In the genomic region with DNA sequence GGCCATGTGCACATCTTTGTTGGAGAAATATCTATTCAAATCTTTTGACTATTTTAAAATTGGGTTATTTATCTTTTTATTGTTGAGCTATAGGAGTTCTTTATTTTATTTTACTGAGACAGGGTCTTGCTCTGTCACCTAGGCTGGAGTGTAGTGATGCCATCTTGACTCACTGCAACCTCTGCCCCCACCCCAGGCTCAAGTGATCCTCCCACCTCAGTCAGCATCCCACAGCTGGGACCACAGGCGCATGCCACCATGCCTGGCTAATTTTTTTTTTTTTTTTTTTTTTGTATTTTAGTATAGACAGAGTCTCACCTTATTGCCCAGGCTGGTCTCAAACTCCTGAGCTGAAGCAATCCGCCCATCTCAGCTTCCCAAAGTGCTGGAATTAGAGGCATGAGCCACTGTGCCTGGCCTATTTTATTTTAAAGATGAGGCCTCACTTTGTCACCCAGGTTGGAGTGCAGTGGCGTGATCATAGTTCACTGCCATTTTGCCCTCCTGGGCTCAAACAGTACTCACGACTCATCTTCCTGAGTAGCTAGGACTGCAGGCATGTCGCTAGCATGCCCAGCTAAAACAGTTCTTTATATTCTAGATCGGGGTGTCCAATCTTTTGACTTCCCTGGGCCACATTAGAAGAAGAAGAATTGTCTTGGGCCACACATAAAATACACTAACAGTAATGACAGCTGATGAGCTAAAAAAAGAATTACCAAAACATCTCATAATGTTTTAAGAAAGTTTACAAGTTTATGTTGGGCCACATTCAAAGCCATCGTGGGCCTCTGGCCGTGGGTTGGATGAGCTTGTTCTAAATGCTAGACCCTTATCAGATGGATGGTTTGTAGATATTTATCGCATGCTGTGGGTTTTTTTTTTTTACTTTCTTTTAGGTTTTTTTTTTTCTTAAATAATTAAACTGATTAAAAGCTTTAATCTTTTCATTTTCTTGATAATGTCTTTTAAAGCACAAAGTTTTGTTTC, we compare ENCODE assay signal across 10 cellular contexts. TPM values are rescaled to one million over a fixed set of nuclear protein-coding genes. Genes with fewer than 3 reads are reported as not detected.
A peak's percentile ranks its signal among the peaks of the same experiment; 100 is the strongest.
DNase-seq lines count a peak whose midpoint lies in the region; FAIRE-seq and TF ChIP-seq lines count a peak whose summit lies in the region.
"Had no signal": no experiment of that assay in that cellular context is flagged by ENCODE, and none has a peak within 500 bp of the region (broad histone marks: within the 10 kb centered on the region; RNA-seq: fewer than 3 reads in every experiment).

No MANE protein-coding gene starts in this region.

- H4K20me1 ChIP-seq in mammary epithelial cell (ENCODE audit: insufficient read depth, low read length) = no peaks in the 10 kb centered on the region

- peak overlapping the region; percentile 69 for H2AFZ ChIP-seq in mammary epithelial cell (ENCODE audit: low read depth, low read length)

- intact Hi-C loops in mammary epithelial cell (cut with micrococcal nuclease) = no loop called here

- no peak overlapping the region for H3K4me3 Mint-ChIP-seq in nephron progenitor cell

- H3K4me3 ChIP-seq in mammary epithelial cell (replicated peaks in 1 of 3; ENCODE audit: insufficient read depth in 1 of 3, low read depth in 2 of 3, low read length in 3 of 3) (no peak overlapping the region), suprapubic skin (no peak overlapping the region)
- H3K4me3 ChIP-seq: body of pancreas had no signal

- H3K27me3 Mint-ChIP-seq in nephron progenitor cell (ENCODE audit: low read depth, poor library complexity) = no peaks in the 10 kb centered on the region

- H3K4me2 ChIP-seq in mammary epithelial cell (ENCODE audit: insufficient read depth, low read depth, low read length) = peak overlapping the region; percentile 60

- TSS peak; percentile 33 for BruUV-seq in mammary epithelial cell (replicated peaks; lab: Mats Ljungman, UMichigan)

- peaks cover 95% of the 10 kb centered on the region for H3K79me2 ChIP-seq in mammary epithelial cell (ENCODE audit: insufficient read depth, low read length)

- DNase-seq in Caki2 (ENCODE audit: low read depth) = peak; percentile 16
- peak; percentile 66 for DNase-seq in RCC 7860 (ENCODE audit: low spot score)
- DNase-seq in mammary epithelial cell = peak; percentile 52
- no peak for DNase-seq in nephron progenitor cell
- DNase-seq in dedifferentiated amniotic fluid mesenchymal stem cell (ENCODE audit: extremely low spot score) = no peak
- DNase-seq in NCI-H1694 treated with DMSO at 0.1 percent for 48 hours (lab: John Stamatoyannopoulos, UW) = no peak
- no peak for DNase-seq in suprapubic skin (ENCODE audit: low spot score in 2 of 2)
- DNase-seq in ureter (ENCODE audit: low spot score) = no peak
- DNase-seq: body of pancreas, NCI-H2107 had no signal

- peaks cover 10% of the 10 kb centered on the region for H3K36me3 Mint-ChIP-seq in nephron progenitor cell (ENCODE audit: low read depth)

- H3K4me1 ChIP-seq in mammary epithelial cell (ENCODE audit: insufficient read depth, low read length) = peaks cover 17% of the 10 kb centered on the region
- peaks cover 19% of the 10 kb centered on the region for H3K4me1 ChIP-seq in suprapubic skin

- H3K4me1 Mint-ChIP-seq in nephron progenitor cell = peaks cover 35% of the 10 kb centered on the region

- H3K27me3 ChIP-seq in mammary epithelial cell (ENCODE audit: insufficient read depth, low read length) = no peaks in the 10 kb centered on the region
- no peaks in the 10 kb centered on the region for H3K27me3 ChIP-seq in suprapubic skin
- H3K27me3 ChIP-seq: body of pancreas had no signal

- H3K9me3 Mint-ChIP-seq in nephron progenitor cell = peaks cover 3% of the 10 kb centered on the region

- TF ChIP-seq CTCF in mammary epithelial cell (conservative IDR thresholded peaks at IDR 0.05 in 1 of 2, IDR thresholded peaks at IDR 0.05 in 1 of 2; ENCODE audit: extremely low read depth in 1 of 2, insufficient read depth in 1 of 2, low read depth in 1 of 2, low read length in 2 of 2) (no peak), nephron progenitor cell (IDR thresholded peaks at IDR 0.05) (no peak), suprapubic skin (IDR thresholded peaks at IDR 0.05) (no peak)

- in situ Hi-C loops in Caki2 (cut with HindIII; ENCODE audit: low pct_unique_long_range_greater_than_20kb, low sequenced_read_pairs) = no loop called here
- in situ Hi-C loops in mammary epithelial cell (cut with MboI; ENCODE audit: low sequenced_read_pairs in 2 of 2) = no loop called here

- TF ChIP-seq POLR2A in suprapubic skin (IDR thresholded peaks at IDR 0.05) = no peak

- H3K27ac ChIP-seq in mammary epithelial cell (ENCODE audit: insufficient read depth, low read depth, low read length) (peak overlapping the region; percentile 93), suprapubic skin (no peak overlapping the region)
- H3K27ac ChIP-seq: body of pancreas had no signal

- TF ChIP-seq EP300 in suprapubic skin (IDR thresholded peaks at IDR 0.05) = no peak

- peak; percentile 90 for FAIRE-seq in RCC 7860 (lab: Jason Lieb, UNC)

- CTCF ChIA-PET in mammary epithelial cell (lab: Charles Lee; ENCODE audit: low non-redundant PET) = no interaction called here

- dilution Hi-C loops in mammary epithelial cell (cut with HindIII; ENCODE audit: low sequenced_read_pairs) = no loop called here

- WGBS in mammary epithelial cell (ENCODE audit: low coverage, missing lambda C conversion rate) = 56% methylated on average over 9 of the region's 9 CpGs
- WGBS in suprapubic skin = 64% methylated on average over 9 of the region's 9 CpGs

- H3K36me3 ChIP-seq in mammary epithelial cell (ENCODE audit: insufficient read depth, low read length) = peaks cover 2% of the 10 kb centered on the region
- H3K36me3 ChIP-seq in suprapubic skin = no peaks in the 10 kb centered on the region

- peak overlapping the region; percentile 23 for H3K9ac ChIP-seq in mammary epithelial cell (ENCODE audit: insufficient read depth, low read length)

- H3K27ac Mint-ChIP-seq in nephron progenitor cell = peak overlapping the region; percentile 97

- H3K9me3 ChIP-seq in mammary epithelial cell (replicated peaks; ENCODE audit: insufficient read depth, low read length) (no peaks in the 10 kb centered on the region), suprapubic skin (no peaks in the 10 kb centered on the region)
- H3K9me3 ChIP-seq: body of pancreas had no signal

RNA-seq across cellular contexts. Expression of a gene that starts 13.7 kb away (rescaled TPM):
- 3.3 and 4.2 TPM in 2 replicates for total RNA-seq in Caki2 (2014; rRNA removed; shearing (Covaris generic); ENCODE audit: low replicate concordance)
- 10 to 100 TPM; 10.3 to 14.5 TPM for total RNA-seq in mammary epithelial cell
- polyA plus RNA-seq in mammary epithelial cell = 10.6 TPM
- polyA minus RNA-seq in mammary epithelial cell = 5.3 TPM
- 10 to 100 TPM; 10.8 to 15.7 (median 12.9) TPM for total RNA-seq in suprapubic skin
- total RNA-seq in ureter = 17.4 TPM

Comparison
In these comparisons a context has a peak if more than half of its experiments do, and no peak if none do; other contexts are left out.
1. DNase-seq: peak in Caki2 (single experiment), RCC 7860 (single experiment) and mammary epithelial cell (single experiment); none in nephron progenitor cell (single experiment), dedifferentiated amniotic fluid mesenchymal stem cell (single experiment), NCI-H1694 treated with DMSO at 0.1 percent for 48 hours (single experiment), suprapubic skin (0 of 2) and ureter (single experiment).